1 cellular context compared by ENCODE assay signal in genomic region chr22:39153220-39153860, GRCh38.
TF ChIP-seq lines count a peak whose summit lies in the region.

No MANE protein-coding gene starts in this region.

TF ChIP-seq in HepG2, 621 proteins besides CTCF, POLR2A, EP300 and RAD21 (continued from another document):
- no peak for TF ChIP-seq ETV5 (CRISPR knock-in tag; IDR thresholded peaks at IDR 0.05; ENCODE audit: borderline replicate concordance)
- TF ChIP-seq PTBP1 (IDR thresholded peaks at IDR 0.05; ENCODE audit: low read depth, low read length, poor library complexity, severe bottlenecking): no peak
- no peak for TF ChIP-seq ATF7-NPFF (CRISPR knock-in tag; IDR thresholded peaks at IDR 0.05; ENCODE audit: low read depth)
- no peak for TF ChIP-seq ZNF276 (CRISPR knock-in tag; IDR thresholded peaks at IDR 0.05; ENCODE audit: low read depth)
- no peak for TF ChIP-seq ZNF224 (CRISPR knock-in tag; IDR thresholded peaks at IDR 0.05)
- TF ChIP-seq ZNF180 (CRISPR knock-in tag; IDR thresholded peaks at IDR 0.05; ENCODE audit: borderline replicate concordance, low read depth): no peak
- TF ChIP-seq SP4 (CRISPR knock-in tag; IDR thresholded peaks at IDR 0.05): no peak
- 0 out of 2 replicates have a peak, but pooled peaks have one; percentile 3 for TF ChIP-seq MAX (IDR thresholded peaks at IDR 0.05)
- no peak for TF ChIP-seq RFXANK (CRISPR knock-in tag; IDR thresholded peaks at IDR 0.05)
- 0 out of 2 replicates have a peak, but pooled peaks have one; percentile 2 for TF ChIP-seq MYC (CRISPR knock-in tag; IDR thresholded peaks at IDR 0.05; ENCODE audit: borderline replicate concordance)
- no peak for TF ChIP-seq ZBTB46 (CRISPR knock-in tag; IDR thresholded peaks at IDR 0.05; ENCODE audit: borderline replicate concordance)
- TF ChIP-seq KDM6A (CRISPR knock-in tag; IDR thresholded peaks at IDR 0.05; ENCODE audit: low read depth): no peak
- TF ChIP-seq HNRNPL (IDR thresholded peaks at IDR 0.05; ENCODE audit: low read depth, low read length): no peak
- TF ChIP-seq ZXDC (CRISPR knock-in tag; IDR thresholded peaks at IDR 0.05): no peak
- TF ChIP-seq ZIK1 (CRISPR knock-in tag; IDR thresholded peaks at IDR 0.05; ENCODE audit: borderline replicate concordance, low read depth): no peak
- TF ChIP-seq HES4 (CRISPR knock-in tag; IDR thresholded peaks at IDR 0.05; ENCODE audit: borderline replicate concordance): no peak
- TF ChIP-seq ZNF44 (CRISPR knock-in tag; IDR thresholded peaks at IDR 0.05): no peak
- no peak for TF ChIP-seq ZFYVE20 (CRISPR knock-in tag; IDR thresholded peaks at IDR 0.05; ENCODE audit: borderline replicate concordance, low read depth)
- TF ChIP-seq SKIL (CRISPR knock-in tag; IDR thresholded peaks at IDR 0.05; ENCODE audit: borderline replicate concordance): no peak
- peak; percentile 24; the same call in 1 of the 2 replicates for TF ChIP-seq ZNF350 (CRISPR knock-in tag; IDR thresholded peaks at IDR 0.05; ENCODE audit: borderline replicate concordance, low read depth)
- no peak for TF ChIP-seq ZNF792 (CRISPR knock-in tag; IDR thresholded peaks at IDR 0.05)
- TF ChIP-seq ZNF724P (CRISPR knock-in tag; IDR thresholded peaks at IDR 0.05; ENCODE audit: borderline replicate concordance): no peak
- no peak for TF ChIP-seq ETV6 (CRISPR knock-in tag; conservative IDR thresholded peaks at IDR 0.05)
- no peak for TF ChIP-seq ATF2 (CRISPR knock-in tag; IDR thresholded peaks at IDR 0.05)
- TF ChIP-seq HNRNPLL (IDR thresholded peaks at IDR 0.05; ENCODE audit: low read depth, low read length, poor library complexity, severe bottlenecking): no peak
- no peak for TF ChIP-seq RAD51 (IDR thresholded peaks at IDR 0.05; ENCODE audit: borderline replicate concordance)
